In genomic region chr19:43465468-43466120, GRCh38 we compare ENCODE assay signal across 8 cellular contexts. TPM values are rescaled to one million over a fixed set of nuclear protein-coding genes. Genes with fewer than 3 reads are reported as not detected.
A peak's percentile ranks its signal among the peaks of the same experiment; 100 is the strongest.
DNase-seq lines count a peak whose midpoint lies in the region; ATAC-seq and TF ChIP-seq lines count a peak whose summit lies in the region.

Gene LYPD3, minus strand, starts transcription at chr19:43465608. Its CDS starts 37 bp downstream, at chr19:43465571.

- H3K27ac Mint-ChIP-seq in MCF 10A (ENCODE audit: low read depth, unreplicated experiment) = peak within 1 kb of the TSS; percentile 56

- no TSS peak for BruUV-seq in MCF 10A (replicated peaks; lab: Mats Ljungman, UMichigan)

- H3K4me3 Mint-ChIP-seq in MCF 10A (ENCODE audit: unreplicated experiment) = peak within 1 kb of the TSS; percentile 88

- intact Hi-C loops in cardiac septum (cut with DNase I) = no loop called here
- intact Hi-C loops in MCF 10A (cut with micrococcal nuclease) = loop anchor here (1.0 kb wide), 1 partner anchor 39 kb away; the partner anchor contains the start of gene PHLDB3
- intact Hi-C loops in lower leg skin (cut with DNase I; ENCODE audit: low total_unique reads) = no loop called here
- intact Hi-C loops in uterus (cut with DNase I; ENCODE audit: low total_unique reads) = no loop called here

- no peak for TF ChIP-seq POLR2A in lower leg skin (IDR thresholded peaks at IDR 0.05)
- TF ChIP-seq POLR2A in uterus (IDR thresholded peaks at IDR 0.05) = no peak

- H3K27me3 ChIP-seq in cardiac muscle cell = peaks cover 12% of the 10 kb centered on the region
- H3K27me3 ChIP-seq in uterus = no peaks in the 10 kb centered on the region

- POLR2A ChIA-PET in MCF 10A (lab: Yijun Ruan, JAX) = interaction anchor here (0.6 to 4.1 kb wide), 12 partner anchors 9 to 109 kb away, joined by 3 to 35 read pairs (median 5); partner anchors contain the start of genes PHLDB3, PINLYP, XRCC1 and ZNF575

- CTCF ChIA-PET in MCF 10A (lab: Yijun Ruan, JAX) = interaction anchor here (0.5 to 6.1 kb wide), 4 partner anchors 19 to 726 kb away, joined by 3 to 39 read pairs (median 5); partner anchors contain the start of gene PSG3

- no peak within 1 kb of the TSS for H3K27ac ChIP-seq in cardiac muscle cell
- H3K27ac ChIP-seq in uterus = peak within 1 kb of the TSS; percentile 77 to 90

- peaks cover 47% of the 10 kb centered on the region for H3K4me1 Mint-ChIP-seq in MCF 10A (ENCODE audit: insufficient read depth, unreplicated experiment)

- no peaks in the 10 kb centered on the region for H3K4me1 ChIP-seq in cardiac muscle cell (ENCODE audit: low read depth)
- peaks cover 0 to 8% of the 10 kb centered on the region in 2 donors for H3K4me1 ChIP-seq in uterus

- no peak for TF ChIP-seq CTCF in cardiac muscle cell (IDR thresholded peaks at IDR 0.05; ENCODE audit: low read depth, low read length)
- no peak for TF ChIP-seq CTCF in MCF 10A (IDR thresholded peaks at IDR 0.05; ENCODE audit: unreplicated experiment)
- no peak for TF ChIP-seq CTCF in lower leg skin (IDR thresholded peaks at IDR 0.05)
- no peak for TF ChIP-seq CTCF in uterus (IDR thresholded peaks at IDR 0.05)

- DNase-seq in cardiac muscle cell (ENCODE audit: low read depth in 1 of 2, low spot score in 1 of 2) (peak in 1 of 2 donors; percentile 43), cardiac septum (ENCODE audit: low spot score) (no peak), MCF 10A (ENCODE audit: unreplicated experiment) (peak; percentile 97), lower leg skin (ENCODE audit: low spot score in 2 of 2) (peak; percentile 74 to 94), uterus (peak; percentile 21 to 49), NCI-H446 (lab: John Stamatoyannopoulos, UW) (no peak)

- no peaks in the 10 kb centered on the region for H3K27me3 Mint-ChIP-seq in MCF 10A (ENCODE audit: insufficient read depth, unreplicated experiment)

- H3K36me3 ChIP-seq in cardiac muscle cell = no peaks in the 10 kb centered on the region
- no peaks in the 10 kb centered on the region for H3K36me3 ChIP-seq in uterus

- peak within 1 kb of the TSS; percentile 56 for H3K4me3 ChIP-seq in cardiac muscle cell
- H3K4me3 ChIP-seq in lower leg skin (ENCODE audit: low read depth, poor library complexity, severe bottlenecking) = peak within 1 kb of the TSS; percentile 32
- H3K4me3 ChIP-seq in uterus = peak within 1 kb of the TSS; percentile 62 to 65

- 21 to 27% methylated on average over 24 of the region's 24 CpGs for WGBS in lower leg skin, 2 donors

- no peaks in the 10 kb centered on the region for H3K9me3 ChIP-seq in cardiac muscle cell (ENCODE audit: low read depth)
- no peaks in the 10 kb centered on the region for H3K9me3 ChIP-seq in uterus

- no peaks in the 10 kb centered on the region for H3K9me3 Mint-ChIP-seq in MCF 10A (ENCODE audit: unreplicated experiment)

- ATAC-seq in HG02981 (IDR thresholded peaks at IDR 0.05; ENCODE audit: unreplicated experiment) = no peak
- ATAC-seq in GM19035 (IDR thresholded peaks at IDR 0.05; ENCODE audit: unreplicated experiment) = no peak

- peaks cover 5% of the 10 kb centered on the region for H3K36me3 Mint-ChIP-seq in MCF 10A (ENCODE audit: insufficient read depth, unreplicated experiment)

RNA-seq across cellular contexts. Expression of gene LYPD3, which starts in this region (rescaled TPM):
- total RNA-seq in cardiac muscle cell (0.67 and 3.2 TPM in 2 replicates), cardiac septum (not detected), MCF 10A (2022) (2.5 and 3.1 TPM in 2 replicates), lower leg skin (100 to 1,000 TPM; 344 to 549 (median 466) TPM), uterus (1 to 10 TPM in 1 of 4 donors, under 1 TPM in 1, not detected in 2; 0.28 to 2.4 TPM)
- 0.73 and 3.5 TPM in 2 replicates for polyA plus RNA-seq in cardiac muscle cell

Comparison
In these comparisons a context has a peak if more than half of its experiments do, and no peak if none do; other contexts are left out.
1. RNA of gene LYPD3 (total RNA-seq): 344 to 549 TPM in lower leg skin; 0.67 to 3.2 TPM in cardiac muscle cell, 2.5 to 3.1 TPM in MCF 10A, 0.28 to 2.4 TPM in uterus and not detected in cardiac septum (single experiment); every median in the first group is over 10 times any median in the second.
2. DNase-seq: peak in MCF 10A (single experiment), lower leg skin (2 of 2) and uterus (2 of 2); none in cardiac septum (single experiment) and NCI-H446 (0 of 2).
3. Peak in every context shown above with its lines, with median percentiles within 50 percentile points of each other: H3K4me3 ChIP-seq.